Comparison of ENCODE assay signal across 19 cellular contexts in genomic region chr6:107965746-107966145, GRCh38. TPM values are rescaled to one million over a fixed set of nuclear protein-coding genes. Genes with fewer than 3 reads are reported as not detected.
DNase-seq lines count a peak whose midpoint lies in the region; ATAC-seq and TF ChIP-seq lines count a peak whose summit lies in the region.
"Had no signal": no experiment of that assay in that cellular context is flagged by ENCODE, and none has a peak within 500 bp of the region (broad histone marks: within the 10 kb centered on the region; RNA-seq: fewer than 3 reads in every experiment).

No MANE protein-coding gene starts in this region.

- CTCF ChIA-PET in RWPE1 (lab: Yijun Ruan, JAX), result interaction anchor here (0.6 to 1.3 kb wide), 3 partner anchors 9 to 290 kb away, joined by 3 to 6 read pairs (median 3); no protein-coding TSS in a partner anchor

- DNase-seq in GM04503 (ENCODE audit: low read depth), result peak; percentile 81
- DNase-seq in RWPE1 (ENCODE audit: low spot score), result peak; percentile 52
- DNase-seq in omental fat pad (ENCODE audit: low spot score), result no peak
- DNase-seq in NCI-H69 (lab: John Stamatoyannopoulos, UW), result no peak
- DNase-seq in stimulated activated naive CD4-positive, alpha-beta T cell (lab: John Stamatoyannopoulos, UW), result no peak
- DNase-seq: activated CD4-positive, alpha-beta T cell treated with anti-CD3 and anti-CD28 coated beads for 4 hours; activated effector memory CD4-positive, alpha-beta T cell treated with Interleukin-2 at 50 U/mL for 16 hours; amniotic stem cell; Calu3; cerebellar nuclear complex; effector memory CD4-positive, alpha-beta T cell; lower lobe of right lung; NCI-H146; NCI-H2171 treated with DMSO at 0.1 percent for 48 hours; pancreas; stimulated activated CD4-positive, alpha-beta T cell treated with anti-CD3 and anti-CD28 coated beads, Interleukin-4, amount 100 ng/mL, for 24 hours had no signal

- POLR2A ChIA-PET in RWPE1 (lab: Yijun Ruan, JAX; ENCODE audit: low non-redundant PET), result no interaction called here

- TF ChIP-seq CTCF in RWPE1 (conservative IDR thresholded peaks at IDR 0.05; ENCODE audit: low read depth), result no peak
- no peak for TF ChIP-seq CTCF in omental fat pad (IDR thresholded peaks at IDR 0.05)

- H3K27ac ChIP-seq in RWPE1, result peak overlapping the region; percentile 80
- H3K27ac ChIP-seq: lower lobe of right lung, pancreas had no signal

- peak; percentile 73 for ATAC-seq in esophagus mucosa
- peak; percentile 69 for ATAC-seq in omental fat pad (ENCODE audit: low FRiP score)
- no peak for ATAC-seq in HG03108 (IDR thresholded peaks at IDR 0.05; ENCODE audit: unreplicated experiment)
- no peak for ATAC-seq in GM21367 (IDR thresholded peaks at IDR 0.05; ENCODE audit: unreplicated experiment)

RNA-seq across cellular contexts. Expression of gene SEC63, which starts 7.7 kb away (rescaled TPM):
- total RNA-seq in esophagus mucosa (47.0 TPM), omental fat pad (10 to 100 TPM; 26.6 to 55.1 (median 43.1) TPM)

Comparison
In these comparisons a context has a peak if more than half of its experiments do, and no peak if none do; other contexts are left out.
1. DNase-seq: peak in GM04503 (single experiment) and RWPE1 (single experiment); none in omental fat pad (single experiment), NCI-H69 (single experiment) and stimulated activated naive CD4-positive, alpha-beta T cell (0 of 6).
2. ATAC-seq: peak in esophagus mucosa (single experiment) and omental fat pad (single experiment); none in HG03108 (single experiment) and GM21367 (single experiment).